In genomic region chr4:115275615-115276014, GRCh38 we compare ENCODE assay signal across 23 cellular contexts.
DNase-seq lines count a peak whose midpoint lies in the region; ATAC-seq and TF ChIP-seq lines count a peak whose summit lies in the region.
"Had no signal": no experiment of that assay in that cellular context is flagged by ENCODE, and none has a peak within 500 bp of the region (broad histone marks: within the 10 kb centered on the region; RNA-seq: fewer than 3 reads in every experiment).

No MANE protein-coding gene starts in this region.

- H3K4me1 Mint-ChIP-seq in effector memory CD8-positive, alpha-beta T cell (ENCODE audit: low read depth in 2 of 2): peaks cover 10 to 21% of the 10 kb centered on the region in 2 donors

- H3K9me3 ChIP-seq in A673 (ENCODE audit: low read depth, low read length, poor library complexity, severe bottlenecking) (no peaks in the 10 kb centered on the region), right lobe of liver (no peaks in the 10 kb centered on the region)
- H3K9me3 ChIP-seq: right atrium auricular region, stomach had no signal

- H3K4me1 ChIP-seq in A673 (ENCODE audit: insufficient read depth, low read length, poor library complexity, severe bottlenecking): peaks cover 18% of the 10 kb centered on the region
- no peaks in the 10 kb centered on the region for H3K4me1 ChIP-seq in right lobe of liver
- H3K4me1 ChIP-seq: right atrium auricular region, stomach had no signal

- no peak overlapping the region for H3K27ac ChIP-seq in A673 (ENCODE audit: low read depth, low read length, poor library complexity, severe bottlenecking)
- peak overlapping the region; percentile 21; the same call in 1 of the 2 replicates for H3K27ac ChIP-seq in HL-60 (replicated peaks)
- no peak overlapping the region for H3K27ac ChIP-seq in right lobe of liver
- H3K27ac ChIP-seq: C4-2B, right atrium auricular region, stomach had no signal

- no peak overlapping the region for H3K4me3 ChIP-seq in A673 (ENCODE audit: low read depth, low read length, poor library complexity, severe bottlenecking)
- H3K4me3 ChIP-seq in HL-60 (replicated peaks; ENCODE audit: insufficient read depth, low read length): no peak overlapping the region
- no peak overlapping the region for H3K4me3 ChIP-seq in right lobe of liver
- H3K4me3 ChIP-seq: right atrium auricular region, stomach had no signal

- no peaks in the 10 kb centered on the region for H3K36me3 Mint-ChIP-seq in effector memory CD8-positive, alpha-beta T cell (ENCODE audit: insufficient read depth)
- H3K36me3 Mint-ChIP-seq: naive B cell, type B pancreatic cell had no signal

- TF ChIP-seq CTCF in A673 (conservative IDR thresholded peaks at IDR 0.05; ENCODE audit: low read depth, low read length): no peak
- no peak for TF ChIP-seq CTCF in HL-60 (IDR thresholded peaks at IDR 0.05; ENCODE audit: insufficient read depth, low read length)
- no peak for TF ChIP-seq CTCF in right lobe of liver (IDR thresholded peaks at IDR 0.05)

- H3K4me3 Mint-ChIP-seq in effector memory CD8-positive, alpha-beta T cell: no peak overlapping the region
- H3K4me3 Mint-ChIP-seq: activated T-cell treated with anti-CD3 and anti-CD28 coated beads, Interleukin-2, amount 50 U/mL, for 24 hours; naive B cell; type B pancreatic cell had no signal

- H3K27me3 ChIP-seq in A673 (replicated peaks; ENCODE audit: insufficient read depth, low read depth, low read length, poor library complexity): no peaks in the 10 kb centered on the region
- no peaks in the 10 kb centered on the region for H3K27me3 ChIP-seq in HL-60 (ENCODE audit: insufficient read depth, poor library complexity, severe bottlenecking)
- H3K27me3 ChIP-seq in right lobe of liver: no peaks in the 10 kb centered on the region
- H3K27me3 ChIP-seq: right atrium auricular region, stomach had no signal

- peak; percentile 27 for ATAC-seq in effector memory CD8-positive, alpha-beta T cell (replicated peaks)
- ATAC-seq in HG02885 (IDR thresholded peaks at IDR 0.05; ENCODE audit: poor library complexity, unreplicated experiment) (no peak), GM18858 (IDR thresholded peaks at IDR 0.05; ENCODE audit: unreplicated experiment) (no peak), right lobe of liver (no peak)

- intact Hi-C loops in A673 (cut with micrococcal nuclease; ENCODE audit: unreplicated experiment) (no loop called here), right lobe of liver (cut with DNase I) (no loop called here)

- no peaks in the 10 kb centered on the region for H3K36me3 ChIP-seq in A673 (ENCODE audit: insufficient read depth, low read length, poor library complexity, severe bottlenecking)
- no peaks in the 10 kb centered on the region for H3K36me3 ChIP-seq in right lobe of liver
- H3K36me3 ChIP-seq: right atrium auricular region, stomach had no signal

- no peak for TF ChIP-seq POLR2A in right lobe of liver (IDR thresholded peaks at IDR 0.05)

- POLR2A ChIA-PET in A673 (lab: Charles Lee; ENCODE audit: low non-redundant PET): no interaction called here

- WGBS in right lobe of liver (ENCODE audit: insufficient coverage, low coverage, low lambda C conversion rate, missing lambda C conversion rate): 37% methylated on average over 2 of the region's 2 CpGs

- CTCF ChIA-PET in A673 (lab: Charles Lee): no interaction called here

- H3K27me3 Mint-ChIP-seq in effector memory CD8-positive, alpha-beta T cell: no peaks in the 10 kb centered on the region
- H3K27me3 Mint-ChIP-seq: activated T-cell treated with anti-CD3 and anti-CD28 coated beads, Interleukin-2, amount 50 U/mL, for 24 hours; naive B cell; type B pancreatic cell had no signal

- BruUV-seq in A673 (replicated peaks; lab: Mats Ljungman, UMichigan): no TSS peak

- H3K27ac Mint-ChIP-seq in effector memory CD8-positive, alpha-beta T cell: peak overlapping the region in 1 of 2 donors; percentile 23
- H3K27ac Mint-ChIP-seq: activated T-cell treated with anti-CD3 and anti-CD28 coated beads, Interleukin-2, amount 50 U/mL, for 24 hours; naive B cell; type B pancreatic cell had no signal

- peaks cover 0 to 8% of the 10 kb centered on the region in 2 donors for H3K9me3 Mint-ChIP-seq in effector memory CD8-positive, alpha-beta T cell
- H3K9me3 Mint-ChIP-seq: naive B cell, type B pancreatic cell had no signal

- DNase-seq in A673 (ENCODE audit: low spot score) (peak; percentile 43), HL-60 (ENCODE audit: low read depth in 1 of 2, low spot score in 1 of 2) (peak in 1 of 2 experiments; percentile 72), NOMO-1 treated with dmso at 0.1 percent for 144 hours (lab: John Stamatoyannopoulos, UW; ENCODE audit: unreplicated experiment) (peak; percentile 25), activated gamma-delta T cell (lab: John Stamatoyannopoulos, UW) (no peak), right lobe of liver (no peak)
- no peak for DNase-seq in effector memory CD8-positive, alpha-beta T cell
- DNase-seq: activated CD4-positive, CD25-positive, alpha-beta regulatory T cell treated with anti-CD3 and anti-CD28 coated beads, Interleukin-2, amount 50 U/mL, for 72 hours; activated naive CD4-positive, alpha-beta T cell treated with Interleukin-2 at 50 U/mL for 16 hours; activated T-cell treated with anti-CD3 and anti-CD28 coated beads, Interleukin-2, amount 50 U/mL, for 24 hours; amniotic stem cell; dermis blood vessel endothelial cell; mammary epithelial cell; MM.1S; naive B cell; NCI-H1930; NCI-H345; stimulated activated CD4-positive, alpha-beta T cell treated with anti-CD3 and anti-CD28 coated beads, Interleukin-12 subunit alpha, Interleukin-12 subunit beta, amount 100 ng/mL, for 4 hours; stomach had no signal

Comparison
In these comparisons a context has a peak if more than half of its experiments do, and no peak if none do; other contexts are left out.
1. DNase-seq: peak in A673 (single experiment) and NOMO-1 treated with dmso at 0.1 percent for 144 hours (single experiment); none in effector memory CD8-positive, alpha-beta T cell (0 of 3), activated gamma-delta T cell (single experiment) and right lobe of liver (0 of 3).